19 cellular contexts compared by ENCODE assay signal in the genomic region with DNA sequence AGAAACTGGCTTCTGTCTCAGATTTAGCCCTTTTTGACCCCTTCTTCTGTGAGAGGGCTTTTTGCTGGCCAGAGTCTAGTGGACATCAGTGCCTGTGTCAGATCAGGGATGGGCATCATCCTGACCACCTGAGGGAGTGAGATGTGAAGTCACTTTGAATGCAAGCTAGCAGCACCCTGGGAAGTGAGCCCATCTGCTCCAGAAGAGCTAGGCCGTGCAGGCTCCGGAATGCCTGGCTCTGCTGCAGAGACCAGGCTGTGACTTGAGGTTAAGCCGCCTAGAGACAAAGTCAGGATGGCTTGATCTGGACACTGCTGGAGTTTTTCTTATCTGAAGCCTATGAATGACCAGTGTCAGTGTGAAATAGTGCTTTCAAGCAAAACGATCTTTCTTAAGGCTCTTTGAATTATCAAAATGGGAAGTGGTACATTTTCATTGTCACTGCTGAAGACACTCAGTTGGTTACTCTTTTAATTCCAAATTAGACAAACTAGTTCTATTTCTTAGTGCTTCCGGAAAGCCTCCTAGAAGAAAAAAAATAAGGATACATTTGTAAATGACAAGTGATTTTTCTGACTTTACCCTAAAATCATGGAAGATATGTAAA.
"Had no signal": no experiment of that assay in that cellular context is flagged by ENCODE, and none has a peak within 500 bp of the region (broad histone marks: within the 10 kb centered on the region; RNA-seq: fewer than 3 reads in every experiment).

No MANE protein-coding gene starts in this region.

- H3K4me1 ChIP-seq: pancreas, right lobe of liver, suprapubic skin, vagina had no signal

- DNase-seq: activated B cell treated with CpG ODN at 0.5 μM for 24 hours; activated CD4-positive, alpha-beta T cell treated with anti-CD3 and anti-CD28 coated beads for 48 hours; activated CD8-positive, alpha-beta T cell treated with anti-CD3 and anti-CD28 coated beads for 36 hours; activated effector memory CD4-positive, alpha-beta T cell treated with Interleukin-2 at 50 U/mL for 16 hours; activated naive CD4-positive, alpha-beta T cell treated with anti-CD3 and anti-CD28 coated beads, Interleukin-2, amount 50 U/mL, for 16 hours; activated T-cell treated with anti-CD3 and anti-CD28 coated beads, Interleukin-2, amount 50 U/mL, for 4 hours; aorta; dermis blood vessel endothelial cell; effector memory CD8-positive, alpha-beta T cell; esophagus squamous epithelium; pancreas; right lobe of liver; stimulated activated CD4-positive, alpha-beta T cell treated with anti-CD3 and anti-CD28 coated beads, Interleukin-15, amount 100 ng/mL, for 24 hours; stimulated activated CD4-positive, alpha-beta T cell treated with anti-CD3 and anti-CD28 coated beads, Interleukin-2, amount 100 ng/mL, for 48 hours; stimulated activated naive CD8-positive, alpha-beta T cell treated with anti-CD3 and anti-CD28 coated beads, Interleukin-15, amount 100 ng/mL, for 72 hours; T-helper 2 cell; transverse colon had no signal

- ATAC-seq: activated CD8-positive, alpha-beta T cell treated with anti-CD3 and anti-CD28 coated beads for 36 hours; activated T-cell treated with anti-CD3 and anti-CD28 coated beads, Interleukin-2, amount 50 U/mL, for 4 hours; effector memory CD8-positive, alpha-beta T cell; pancreas; stimulated activated naive CD8-positive, alpha-beta T cell treated with anti-CD3 and anti-CD28 coated beads, Interleukin-15, amount 100 ng/mL, for 72 hours had no signal

- H3K27ac ChIP-seq: esophagus squamous epithelium, pancreas, right lobe of liver, suprapubic skin, transverse colon, vagina had no signal

- H3K9me3 ChIP-seq: esophagus squamous epithelium, pancreas, right lobe of liver, suprapubic skin, transverse colon, vagina had no signal

- H3K27me3 ChIP-seq: esophagus squamous epithelium, pancreas, right lobe of liver, suprapubic skin, transverse colon, vagina had no signal

- H3K4me3 ChIP-seq: esophagus squamous epithelium, pancreas, right lobe of liver, suprapubic skin, transverse colon, vagina had no signal
